ENCODE assay signal across 17 cellular contexts in the genomic region with DNA sequence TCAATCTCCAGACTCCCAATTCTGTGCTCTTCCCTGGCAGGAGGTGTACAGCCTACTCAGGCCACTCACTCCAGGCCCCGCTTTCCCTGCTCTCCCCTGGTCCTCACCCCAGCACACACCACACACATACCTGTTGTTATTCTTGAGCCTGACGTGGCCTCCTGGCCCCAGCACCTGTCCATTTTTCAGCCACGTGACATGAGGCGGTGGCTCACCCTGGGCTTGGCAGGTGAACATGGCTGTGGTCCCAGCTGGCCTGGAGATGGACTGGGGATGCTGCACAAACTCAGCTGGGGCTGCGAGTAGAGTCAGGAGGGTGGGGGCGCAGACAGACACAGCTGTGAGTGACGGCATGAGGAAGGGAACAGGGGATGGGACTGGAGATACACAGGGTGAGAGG. TPM values are rescaled to one million over a fixed set of nuclear protein-coding genes. Genes with fewer than 3 reads are reported as not detected.
DNase-seq lines count a peak whose midpoint lies in the region; ATAC-seq lines count a peak whose summit lies in the region.
"Had no signal": no experiment of that assay in that cellular context is flagged by ENCODE, and none has a peak within 500 bp of the region (broad histone marks: within the 10 kb centered on the region; RNA-seq: fewer than 3 reads in every experiment).

No MANE protein-coding gene starts in this region.

- no peak for ATAC-seq in HG03039 (IDR thresholded peaks at IDR 0.05; ENCODE audit: unreplicated experiment)

- intact Hi-C loops in posterior vena cava (cut with DNase I) = no loop called here

- DNase-seq in DMS53 (lab: John Stamatoyannopoulos, UW) (peak; percentile 35), DMS53 treated with DMSO at 0.1 percent for 48 hours (lab: John Stamatoyannopoulos, UW; ENCODE audit: unreplicated experiment) (no peak), NCI-H146 treated with DMSO at 0.1 percent for 48 hours (lab: John Stamatoyannopoulos, UW; ENCODE audit: unreplicated experiment) (peak; percentile 2), cerebellar cortex (ENCODE audit: low spot score) (peak; percentile 14), posterior vena cava (ENCODE audit: low spot score) (peak; percentile 63), NCI-H2171 (lab: John Stamatoyannopoulos, UW) (no peak), NCI-H510A (lab: John Stamatoyannopoulos, UW) (no peak)
- DNase-seq: GDM1; NCI-H1105; NCI-H1930; NCI-H345; NCI-H526; NK-92 treated with Interleukin-12 subunit alpha and Interleukin-12 subunit beta, amount 100 ng/mL, for 24 hours; SHP77 treated with DMSO at 0.1 percent for 48 hours; T-helper 1 cell had no signal

RNA-seq across cellular contexts. Expression of gene RNU5B-1, which starts 27.3 kb away (rescaled TPM):
- 100 to 1,000 TPM in 1 of 2 donors, 10 to 100 TPM in 1; 95.0 to 102 TPM for total RNA-seq in posterior vena cava
- total RNA-seq: OCI-LY7 had no signal

RNA-seq across cellular contexts. Expression of gene RNU5A-1, which starts 36.0 kb away (rescaled TPM):
- not detected for total RNA-seq in posterior vena cava
- total RNA-seq: OCI-LY7 had no signal

RNA-seq across cellular contexts. Expression of gene PARP16, which starts 45.1 kb away (rescaled TPM):
- total RNA-seq in posterior vena cava = 1 to 10 TPM; 7.4 TPM

RNA-seq across cellular contexts. Expression of gene IGDCC3, which starts 46.0 kb away (rescaled TPM):
- not detected for total RNA-seq in posterior vena cava
- total RNA-seq: OCI-LY7 had no signal

Comparison
In these comparisons a context has a peak if more than half of its experiments do, and no peak if none do; other contexts are left out.
1. DNase-seq: peak in DMS53 (single experiment), NCI-H146 treated with DMSO at 0.1 percent for 48 hours (single experiment), cerebellar cortex (single experiment) and posterior vena cava (single experiment); none in DMS53 treated with DMSO at 0.1 percent for 48 hours (single experiment), NCI-H2171 (single experiment) and NCI-H510A (single experiment).